ENCODE assay signal across 23 cellular contexts in the genomic region with DNA sequence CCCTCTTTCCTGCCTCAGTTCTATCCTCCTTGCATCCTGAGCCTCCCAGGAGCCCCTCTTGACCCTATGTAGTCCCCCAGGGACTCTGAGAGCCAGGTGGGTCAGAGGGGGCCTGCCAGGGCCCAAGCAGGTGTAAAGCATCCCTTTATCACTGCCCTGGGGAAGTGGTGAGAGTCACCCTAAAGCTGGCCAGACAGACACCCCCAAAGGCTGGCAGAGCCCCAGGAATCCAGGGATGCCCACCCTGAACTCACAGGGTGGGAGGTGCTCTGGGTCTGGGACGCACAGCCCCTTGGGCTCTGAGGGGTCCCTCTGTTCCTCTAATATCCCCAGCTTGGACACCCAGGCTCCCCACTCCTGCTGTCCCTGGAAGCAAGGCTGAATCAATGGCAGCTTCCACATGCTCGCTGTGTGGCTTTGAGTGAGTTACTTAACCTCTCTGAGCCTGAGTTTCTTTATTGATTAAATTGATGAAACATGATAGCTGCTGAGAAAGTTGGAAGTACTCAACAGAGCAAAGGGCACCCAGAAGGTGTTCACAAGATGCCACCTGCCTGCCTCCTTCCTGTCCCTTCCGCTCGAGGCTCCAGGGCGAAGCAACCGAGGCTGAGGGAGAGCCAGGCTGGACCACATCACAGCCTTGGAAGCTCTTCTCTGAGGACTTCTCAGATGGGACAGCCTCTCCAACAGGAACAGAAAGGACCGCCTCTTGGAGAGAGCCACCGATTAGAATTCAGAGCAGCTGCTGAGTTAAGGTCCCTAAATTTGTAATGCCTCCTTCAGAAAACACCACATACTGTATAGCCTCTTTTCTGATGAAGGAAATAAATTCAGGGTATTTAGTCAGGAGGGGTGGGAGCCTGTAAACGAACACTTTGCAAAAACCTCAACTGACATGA.
A peak's percentile ranks its signal among the peaks of the same experiment; 100 is the strongest.
DNase-seq lines count a peak whose midpoint lies in the region; ATAC-seq and TF ChIP-seq lines count a peak whose summit lies in the region.
"Had no signal": no experiment of that assay in that cellular context is flagged by ENCODE, and none has a peak within 500 bp of the region (broad histone marks: within the 10 kb centered on the region; RNA-seq: fewer than 3 reads in every experiment).

No MANE protein-coding gene starts in this region.

- peak; percentile 8 for DNase-seq in activated naive CD8-positive, alpha-beta T cell treated with anti-CD3 and anti-CD28 coated beads, Interleukin-2, amount 10 ng/mL, durations not matched to agents 7 days and 5 days
- no peak for DNase-seq in activated naive CD8-positive, alpha-beta T cell treated with anti-CD3 and anti-CD28 coated beads for 36 hours
- DNase-seq in WTC11 (ENCODE audit: low spot score) (peak; percentile 2), right lobe of liver (peak in 2 of 3 donors; percentile 40 to 43), transverse colon (peak; percentile 5), NCI-H187 (lab: John Stamatoyannopoulos, UW) (no peak), globus pallidus (ENCODE audit: low spot score) (no peak)
- DNase-seq: ACHN; activated CD4-positive, alpha-beta memory T cell treated with anti-CD3 and anti-CD28 coated beads, Interleukin-2, amount 10 ng/mL, durations not matched to agents 7 days and 5 days; activated CD4-positive, CD25-positive, alpha-beta regulatory T cell; activated gamma-delta T cell; DMS79; KBM-7; MG63; NCI-H2029 treated with DMSO at 0.1 percent for 48 hours; NCI-H748 treated with DMSO at 0.1 percent for 48 hours; stimulated activated CD4-positive, alpha-beta T cell treated with anti-CD3 and anti-CD28 coated beads, Interleukin-15, amount 100 ng/mL, for 24 hours; stimulated activated naive CD8-positive, alpha-beta T cell treated with anti-CD3 and anti-CD28 coated beads, Interleukin-15, Interleukin-2, amounts not matched to agents 100 U/mL and 50 U/mL, for 24 hours; T-helper 1 cell; testis had no signal

- H3K27me3 Mint-ChIP-seq in activated naive CD8-positive, alpha-beta T cell treated with anti-CD3 and anti-CD28 coated beads, Interleukin-2, amount 10 ng/mL, durations not matched to agents 7 days and 5 days = no peaks in the 10 kb centered on the region
- H3K27me3 Mint-ChIP-seq in activated naive CD8-positive, alpha-beta T cell treated with anti-CD3 and anti-CD28 coated beads for 36 hours = no peaks in the 10 kb centered on the region
- H3K27me3 Mint-ChIP-seq in WTC11 (ENCODE audit: low read depth) = peaks cover 4% of the 10 kb centered on the region
- H3K27me3 Mint-ChIP-seq: activated CD4-positive, alpha-beta memory T cell treated with anti-CD3 and anti-CD28 coated beads, Interleukin-2, amount 10 ng/mL, durations not matched to agents 7 days and 5 days had no signal

- CTCF ChIA-PET in WTC11 (lab: Charles Lee) = interaction anchor here (0.9 kb wide), 1 partner anchor 12 kb away, joined by 3 read pairs; no protein-coding TSS in a partner anchor

- H3K4me3 Mint-ChIP-seq in activated naive CD8-positive, alpha-beta T cell treated with anti-CD3 and anti-CD28 coated beads, Interleukin-2, amount 10 ng/mL, durations not matched to agents 7 days and 5 days = no peak overlapping the region
- no peak overlapping the region for H3K4me3 Mint-ChIP-seq in activated naive CD8-positive, alpha-beta T cell treated with anti-CD3 and anti-CD28 coated beads for 36 hours
- H3K4me3 Mint-ChIP-seq in WTC11 = no peak overlapping the region
- H3K4me3 Mint-ChIP-seq: activated CD4-positive, alpha-beta memory T cell treated with anti-CD3 and anti-CD28 coated beads, Interleukin-2, amount 10 ng/mL, durations not matched to agents 7 days and 5 days; brain had no signal

- peaks cover 0 to 8% (median 0%) of the 10 kb centered on the region in 4 donors for H3K36me3 ChIP-seq in right lobe of liver
- no peaks in the 10 kb centered on the region for H3K36me3 ChIP-seq in transverse colon
- H3K36me3 ChIP-seq: gastroesophageal sphincter, MG63 had no signal

- intact Hi-C loops in right lobe of liver (cut with DNase I) (no loop called here), transverse colon (cut with DNase I; ENCODE audit: low total_unique reads) (loop anchor here (2.0 kb wide), 1 partner anchor 58 kb away; no protein-coding TSS in a partner anchor)

- 70% methylated on average over 2 of the region's 9 CpGs for WGBS in right lobe of liver (ENCODE audit: insufficient coverage, low coverage, low lambda C conversion rate, missing lambda C conversion rate)
- 80 to 83% methylated on average over 2 to 9 of the region's 9 CpGs for WGBS in transverse colon (ENCODE audit: low coverage in 1 of 2), 2 donors

- H3K4me1 ChIP-seq in right lobe of liver (peaks cover 0 to 16% (median 4%) of the 10 kb centered on the region in 4 donors), transverse colon (peaks cover 0 to 8% (median 3%) of the 10 kb centered on the region in 4 donors)
- H3K4me1 ChIP-seq: Caco-2, gastroesophageal sphincter, testis had no signal

- H3K27ac ChIP-seq in right lobe of liver = no peak overlapping the region
- no peak overlapping the region for H3K27ac ChIP-seq in transverse colon
- H3K27ac ChIP-seq: testis had no signal

- ATAC-seq in activated naive CD8-positive, alpha-beta T cell treated with anti-CD3 and anti-CD28 coated beads, Interleukin-2, amount 10 ng/mL, durations not matched to agents 7 days and 5 days (ENCODE audit: low read depth) = no peak
- ATAC-seq in WTC11 = no peak
- ATAC-seq in right lobe of liver = no peak
- ATAC-seq: stimulated activated naive CD8-positive, alpha-beta T cell treated with anti-CD3 and anti-CD28 coated beads, Interleukin-15, Interleukin-2, amounts not matched to agents 100 U/mL and 50 U/mL, for 24 hours had no signal

- TF ChIP-seq POLR2A in right lobe of liver (IDR thresholded peaks at IDR 0.05) = no peak
- no peak for TF ChIP-seq POLR2A in transverse colon (IDR thresholded peaks at IDR 0.05)

- H3K4me1 Mint-ChIP-seq in activated naive CD8-positive, alpha-beta T cell treated with anti-CD3 and anti-CD28 coated beads, Interleukin-2, amount 10 ng/mL, durations not matched to agents 7 days and 5 days = no peaks in the 10 kb centered on the region
- no peaks in the 10 kb centered on the region for H3K4me1 Mint-ChIP-seq in activated naive CD8-positive, alpha-beta T cell treated with anti-CD3 and anti-CD28 coated beads for 36 hours
- peaks cover 10% of the 10 kb centered on the region for H3K4me1 Mint-ChIP-seq in WTC11
- H3K4me1 Mint-ChIP-seq: activated CD4-positive, alpha-beta memory T cell treated with anti-CD3 and anti-CD28 coated beads, Interleukin-2, amount 10 ng/mL, durations not matched to agents 7 days and 5 days; brain had no signal

- in situ Hi-C loops in transverse colon (cut with MboI; ENCODE audit: low pct_ligation_motif_present in 1 of 4, low pct_unique_long_range_greater_than_20kb in 1 of 4, low sequenced_read_pairs in 3 of 4) = no loop called here

- H3K36me3 Mint-ChIP-seq in activated naive CD8-positive, alpha-beta T cell treated with anti-CD3 and anti-CD28 coated beads, Interleukin-2, amount 10 ng/mL, durations not matched to agents 7 days and 5 days = no peaks in the 10 kb centered on the region
- H3K36me3 Mint-ChIP-seq in activated naive CD8-positive, alpha-beta T cell treated with anti-CD3 and anti-CD28 coated beads for 36 hours = no peaks in the 10 kb centered on the region
- no peaks in the 10 kb centered on the region for H3K36me3 Mint-ChIP-seq in WTC11
- H3K36me3 Mint-ChIP-seq: brain had no signal

- TF ChIP-seq CTCF in WTC11 (IDR thresholded peaks at IDR 0.05) = no peak
- no peak for TF ChIP-seq CTCF in right lobe of liver (IDR thresholded peaks at IDR 0.05)
- no peak for TF ChIP-seq CTCF in transverse colon (IDR thresholded peaks at IDR 0.05)

- no peaks in the 10 kb centered on the region for H3K9me3 ChIP-seq in right lobe of liver
- H3K9me3 ChIP-seq in transverse colon = no peaks in the 10 kb centered on the region
- H3K9me3 ChIP-seq: Caco-2, gastroesophageal sphincter, MG63, testis had no signal

- peaks cover 4% of the 10 kb centered on the region for H3K9me3 Mint-ChIP-seq in activated naive CD8-positive, alpha-beta T cell treated with anti-CD3 and anti-CD28 coated beads, Interleukin-2, amount 10 ng/mL, durations not matched to agents 7 days and 5 days
- H3K9me3 Mint-ChIP-seq in activated naive CD8-positive, alpha-beta T cell treated with anti-CD3 and anti-CD28 coated beads for 36 hours = no peaks in the 10 kb centered on the region
- H3K9me3 Mint-ChIP-seq in WTC11 = peaks cover 10% of the 10 kb centered on the region

- no peak overlapping the region for H3K27ac Mint-ChIP-seq in activated naive CD8-positive, alpha-beta T cell treated with anti-CD3 and anti-CD28 coated beads, Interleukin-2, amount 10 ng/mL, durations not matched to agents 7 days and 5 days
- no peak overlapping the region for H3K27ac Mint-ChIP-seq in activated naive CD8-positive, alpha-beta T cell treated with anti-CD3 and anti-CD28 coated beads for 36 hours
- no peak overlapping the region for H3K27ac Mint-ChIP-seq in WTC11
- H3K27ac Mint-ChIP-seq: activated CD4-positive, alpha-beta memory T cell treated with anti-CD3 and anti-CD28 coated beads, Interleukin-2, amount 10 ng/mL, durations not matched to agents 7 days and 5 days had no signal

- no peak for TF ChIP-seq EP300 in transverse colon (IDR thresholded peaks at IDR 0.05; ENCODE audit: low read depth)

- H3K4me3 ChIP-seq in right lobe of liver (no peak overlapping the region), transverse colon (no peak overlapping the region)
- H3K4me3 ChIP-seq: gastroesophageal sphincter, MG63, testis had no signal

- no peaks in the 10 kb centered on the region for H3K27me3 ChIP-seq in right lobe of liver
- H3K27me3 ChIP-seq in transverse colon = no peaks in the 10 kb centered on the region
- H3K27me3 ChIP-seq: MG63, testis had no signal

- POLR2A ChIA-PET in activated naive CD8-positive, alpha-beta T cell treated with anti-CD3 and anti-CD28 coated beads, Interleukin-2, amount 10 ng/mL, durations not matched to agents 7 days and 5 days (lab: Charles Lee) = no interaction called here
- POLR2A ChIA-PET in WTC11 (lab: Charles Lee) = no interaction called here

TF ChIP-seq in WTC11, 78 proteins besides CTCF, POLR2A, EP300 and RAD21 (continues in another document):
- TF ChIP-seq ETV6 (CRISPR knock-in tag; IDR thresholded peaks at IDR 0.05) (no peak), JUN (CRISPR knock-in tag; IDR thresholded peaks at IDR 0.05) (no peak)
- TF ChIP-seq, protein P1, sequence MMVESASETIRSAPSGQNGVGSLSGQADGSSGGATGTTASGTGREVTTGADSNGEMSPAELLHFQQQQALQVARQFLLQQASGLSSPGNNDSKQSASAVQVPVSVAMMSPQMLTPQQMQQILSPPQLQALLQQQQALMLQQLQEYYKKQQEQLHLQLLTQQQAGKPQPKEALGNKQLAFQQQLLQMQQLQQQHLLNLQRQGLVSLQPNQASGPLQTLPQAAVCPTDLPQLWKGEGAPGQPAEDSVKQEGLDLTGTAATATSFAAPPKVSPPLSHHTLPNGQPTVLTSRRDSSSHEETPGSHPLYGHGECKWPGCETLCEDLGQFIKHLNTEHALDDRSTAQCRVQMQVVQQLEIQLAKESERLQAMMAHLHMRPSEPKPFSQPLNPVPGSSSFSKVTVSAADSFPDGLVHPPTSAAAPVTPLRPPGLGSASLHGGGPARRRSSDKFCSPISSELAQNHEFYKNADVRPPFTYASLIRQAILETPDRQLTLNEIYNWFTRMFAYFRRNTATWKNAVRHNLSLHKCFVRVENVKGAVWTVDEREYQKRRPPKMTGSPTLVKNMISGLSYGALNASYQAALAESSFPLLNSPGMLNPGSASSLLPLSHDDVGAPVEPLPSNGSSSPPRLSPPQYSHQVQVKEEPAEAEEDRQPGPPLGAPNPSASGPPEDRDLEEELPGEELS (CRISPR knock-in tag; IDR thresholded peaks at IDR 0.05) = no peak

Comparison
In these comparisons a context has a peak if more than half of its experiments do, and no peak if none do; other contexts are left out.
1. DNase-seq: peak in activated naive CD8-positive, alpha-beta T cell treated with anti-CD3 and anti-CD28 coated beads, Interleukin-2, amount 10 ng/mL, durations not matched to agents 7 days and 5 days (single experiment), WTC11 (single experiment), right lobe of liver (2 of 3) and transverse colon (single experiment); none in activated naive CD8-positive, alpha-beta T cell treated with anti-CD3 and anti-CD28 coated beads for 36 hours (single experiment), NCI-H187 (0 of 2) and globus pallidus (single experiment).